Comparison of ENCODE assay signal across 8 cellular contexts in the genomic region with DNA sequence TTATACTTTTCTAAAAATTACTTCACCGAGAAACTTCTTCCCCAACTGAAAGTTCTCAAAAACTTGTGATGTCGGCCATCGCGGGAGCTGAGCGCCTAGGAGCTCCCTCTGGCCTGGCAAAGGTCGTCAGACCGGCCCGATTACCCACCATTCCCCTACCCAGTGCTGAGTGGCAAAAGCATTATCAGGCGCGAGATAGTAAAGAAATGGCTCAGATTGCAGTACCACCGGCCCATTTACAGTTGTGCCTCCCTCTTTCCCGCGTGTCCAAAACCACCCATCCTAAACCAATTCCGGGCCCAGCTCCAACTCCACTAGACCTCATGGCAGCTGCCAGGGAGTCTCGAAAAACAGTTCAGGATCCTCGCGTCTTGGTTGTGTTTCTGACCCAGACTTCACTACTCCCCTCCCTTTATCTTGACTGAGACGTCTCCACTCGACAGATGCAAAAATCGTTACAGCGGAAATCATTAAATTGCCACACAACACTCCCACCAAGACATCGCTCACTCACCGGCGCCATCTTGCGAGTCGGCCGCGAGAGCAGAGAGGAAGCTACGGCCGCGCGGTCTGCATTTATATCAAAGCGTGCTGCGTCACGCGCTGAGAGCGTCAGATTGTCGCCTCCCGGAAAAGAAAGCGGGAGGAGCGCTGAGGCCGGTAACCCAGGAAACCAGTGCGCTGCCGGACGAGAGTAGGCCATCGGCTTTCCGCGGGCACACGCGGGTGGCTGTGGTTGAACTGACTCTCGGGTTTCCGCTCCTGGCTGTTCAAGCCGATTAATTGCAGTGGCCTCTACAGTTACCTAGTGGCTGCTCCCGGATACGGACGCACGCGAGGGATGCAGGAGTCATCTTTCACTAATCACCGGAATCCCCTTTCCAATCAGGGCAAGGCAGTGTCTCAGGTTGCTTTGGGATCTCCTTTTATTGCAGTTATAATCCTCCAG. TPM values are rescaled to one million over a fixed set of nuclear protein-coding genes. Genes with fewer than 3 reads are reported as not detected.
DNase-seq lines count a peak whose midpoint lies in the region; ATAC-seq and TF ChIP-seq lines count a peak whose summit lies in the region.

A gene (minus strand): TSS at position 551 of the 949 bp plus-strand sequence. CDS start 28 bp downstream, at position 523.

- peak within 1 kb of the TSS; percentile 99 for H3K9ac ChIP-seq in mesendoderm (ENCODE audit: low read length)

- peak; percentile 29; the same call in 1 of the 2 replicates for TF ChIP-seq CTCF in AG10803 (conservative IDR thresholded peaks at IDR 0.05; ENCODE audit: low read length)

- no peaks in the 10 kb centered on the region for H3K9me3 Mint-ChIP-seq in effector memory CD8-positive, alpha-beta T cell

- H3K18ac ChIP-seq in mesendoderm (ENCODE audit: low read length): peak within 1 kb of the TSS; percentile 95

- peak within 1 kb of the TSS; percentile 99 for H3K56ac ChIP-seq in mesendoderm (ENCODE audit: low read length)

- H3K4me1 ChIP-seq in mesendoderm (ENCODE audit: control insufficient read depth, low read depth, low read length): no peaks in the 10 kb centered on the region

- H3K27me3 Mint-ChIP-seq in effector memory CD8-positive, alpha-beta T cell: no peaks in the 10 kb centered on the region

- peaks cover 53% of the 10 kb centered on the region for H3K36me3 Mint-ChIP-seq in effector memory CD8-positive, alpha-beta T cell (ENCODE audit: insufficient read depth)

- H4K5ac ChIP-seq in mesendoderm (ENCODE audit: low read length): peak within 1 kb of the TSS; percentile 99

- WGBS in mesendoderm (ENCODE audit: extremely low coverage, insufficient coverage, low lambda C conversion rate): no CpG with 5 or more reads among the region's 59 CpGs

- peak within 1 kb of the TSS; percentile 41 for H4K8ac ChIP-seq in mesendoderm (ENCODE audit: low read depth, low read length)

- peak within 1 kb of the TSS; percentile 88 for H3K27ac ChIP-seq in mesendoderm (ENCODE audit: low read depth, low read length)

- no peaks in the 10 kb centered on the region for H3K27me3 ChIP-seq in mesendoderm (ENCODE audit: insufficient read depth, low read length, poor library complexity)

- H3K79me2 ChIP-seq in mesendoderm (ENCODE audit: control insufficient read depth, insufficient read depth, low read length): peaks cover 25% of the 10 kb centered on the region

- peak within 1 kb of the TSS; percentile 84 for H3K23ac ChIP-seq in mesendoderm (ENCODE audit: low read length)

- H3K4me3 ChIP-seq in AG10803 (ENCODE audit: low read length) (peak within 1 kb of the TSS; percentile 91), mesendoderm (ENCODE audit: low read length) (peak within 1 kb of the TSS; percentile 98)

- peak; percentile 96 for ATAC-seq in GM19397 (IDR thresholded peaks at IDR 0.05; ENCODE audit: unreplicated experiment)
- ATAC-seq in HG03575 (IDR thresholded peaks at IDR 0.05; ENCODE audit: extremely low read depth, insufficient number of reproducible peaks, low FRiP score, unreplicated experiment): peak; percentile 90
- ATAC-seq in effector memory CD8-positive, alpha-beta T cell (replicated peaks): peak; percentile 94

- peak within 1 kb of the TSS; percentile 88 for H2AK5ac ChIP-seq in mesendoderm (ENCODE audit: low read length)

- H2BK120ac ChIP-seq in mesendoderm (ENCODE audit: low read depth, low read length): no peak within 1 kb of the TSS

- peak within 1 kb of the TSS; percentile 71 for H3K4me2 ChIP-seq in mesendoderm (ENCODE audit: low read length)

- H3K36me3 ChIP-seq in mesendoderm (ENCODE audit: control insufficient read depth, insufficient read depth, low read length): peaks cover 4% of the 10 kb centered on the region

- DNase-seq in AG10803 (ENCODE audit: low read depth) (peak; percentile 94), mesendoderm (peak; percentile 98), MV-4-11 (lab: John Stamatoyannopoulos, UW) (no peak)
- peak; percentile 90 for DNase-seq in activated CD4-positive, alpha-beta T cell treated with anti-CD3 and anti-CD28 coated beads, Interleukin-2, amount 50 U/mL, for 4 hours
- DNase-seq in effector memory CD8-positive, alpha-beta T cell: peak; percentile 92
- DNase-seq in stimulated activated CD8-positive, alpha-beta memory T cell treated with anti-CD3 and anti-CD28 coated beads, Interleukin-15, amount 100 ng/mL, for 4 hours (ENCODE audit: low read depth in 2 of 2): peak; percentile 85 to 89

- H3K79me1 ChIP-seq in mesendoderm (ENCODE audit: low read length): peaks cover 4% of the 10 kb centered on the region

- peak within 1 kb of the TSS; percentile 94 to 97 for H3K4me3 Mint-ChIP-seq in effector memory CD8-positive, alpha-beta T cell

- H3K4me1 Mint-ChIP-seq in effector memory CD8-positive, alpha-beta T cell (ENCODE audit: low read depth in 2 of 2): peaks cover 19 to 26% of the 10 kb centered on the region in 2 donors

- H3K4ac ChIP-seq in mesendoderm (ENCODE audit: low read depth, low read length): peak within 1 kb of the TSS; percentile 96

- peak within 1 kb of the TSS; percentile 96 to 98 for H3K27ac Mint-ChIP-seq in effector memory CD8-positive, alpha-beta T cell

- no peak within 1 kb of the TSS for H2BK15ac ChIP-seq in mesendoderm (replicated peaks; ENCODE audit: low read depth)

- peak within 1 kb of the TSS; percentile 85 for H2BK5ac ChIP-seq in mesendoderm (ENCODE audit: low read length)

RNA-seq across cellular contexts. Expression of the gene that starts here (rescaled TPM):
- 903 TPM for polyA plus RNA-seq in mesendoderm (2013, experiment 1 of 2)
- polyA plus RNA-seq in mesendoderm (2013, experiment 2 of 2): 897 TPM
